In the genomic region with DNA sequence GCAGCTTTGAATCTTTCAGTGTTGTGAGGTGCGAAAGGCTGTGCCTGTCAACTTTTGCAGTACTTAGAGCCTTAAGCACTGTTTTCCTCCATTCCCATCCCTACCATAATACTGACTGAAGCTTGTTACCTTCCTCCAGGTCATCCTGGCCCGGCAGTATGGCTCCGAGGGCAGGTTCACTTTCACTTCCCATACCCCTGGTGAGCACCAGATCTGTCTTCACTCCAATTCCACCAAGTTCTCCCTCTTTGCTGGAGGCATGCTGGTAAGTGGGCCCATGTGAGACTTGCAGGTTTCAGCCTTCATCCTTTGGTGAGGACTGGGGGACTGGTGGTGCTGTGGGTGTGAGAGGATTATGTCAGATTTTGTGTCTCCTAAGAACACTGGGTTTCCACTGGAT, we compare ENCODE assay signal across 2 cellular contexts.
TF ChIP-seq lines count a peak whose summit lies in the region.

No MANE protein-coding gene starts in this region.

TF ChIP-seq in SK-N-SH, 30 proteins besides CTCF, POLR2A, EP300 and RAD21 (continued from another document):
- TF ChIP-seq, protein P1, sequence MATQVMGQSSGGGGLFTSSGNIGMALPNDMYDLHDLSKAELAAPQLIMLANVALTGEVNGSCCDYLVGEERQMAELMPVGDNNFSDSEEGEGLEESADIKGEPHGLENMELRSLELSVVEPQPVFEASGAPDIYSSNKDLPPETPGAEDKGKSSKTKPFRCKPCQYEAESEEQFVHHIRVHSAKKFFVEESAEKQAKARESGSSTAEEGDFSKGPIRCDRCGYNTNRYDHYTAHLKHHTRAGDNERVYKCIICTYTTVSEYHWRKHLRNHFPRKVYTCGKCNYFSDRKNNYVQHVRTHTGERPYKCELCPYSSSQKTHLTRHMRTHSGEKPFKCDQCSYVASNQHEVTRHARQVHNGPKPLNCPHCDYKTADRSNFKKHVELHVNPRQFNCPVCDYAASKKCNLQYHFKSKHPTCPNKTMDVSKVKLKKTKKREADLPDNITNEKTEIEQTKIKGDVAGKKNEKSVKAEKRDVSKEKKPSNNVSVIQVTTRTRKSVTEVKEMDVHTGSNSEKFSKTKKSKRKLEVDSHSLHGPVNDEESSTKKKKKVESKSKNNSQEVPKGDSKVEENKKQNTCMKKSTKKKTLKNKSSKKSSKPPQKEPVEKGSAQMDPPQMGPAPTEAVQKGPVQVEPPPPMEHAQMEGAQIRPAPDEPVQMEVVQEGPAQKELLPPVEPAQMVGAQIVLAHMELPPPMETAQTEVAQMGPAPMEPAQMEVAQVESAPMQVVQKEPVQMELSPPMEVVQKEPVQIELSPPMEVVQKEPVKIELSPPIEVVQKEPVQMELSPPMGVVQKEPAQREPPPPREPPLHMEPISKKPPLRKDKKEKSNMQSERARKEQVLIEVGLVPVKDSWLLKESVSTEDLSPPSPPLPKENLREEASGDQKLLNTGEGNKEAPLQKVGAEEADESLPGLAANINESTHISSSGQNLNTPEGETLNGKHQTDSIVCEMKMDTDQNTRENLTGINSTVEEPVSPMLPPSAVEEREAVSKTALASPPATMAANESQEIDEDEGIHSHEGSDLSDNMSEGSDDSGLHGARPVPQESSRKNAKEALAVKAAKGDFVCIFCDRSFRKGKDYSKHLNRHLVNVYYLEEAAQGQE (IDR thresholded peaks at IDR 0.05; ENCODE audit: low read depth, low read length), result no peak
- TF ChIP-seq SIN3A (IDR thresholded peaks at IDR 0.05; ENCODE audit: borderline replicate concordance, low read depth, low read length) (no peak), RXRA (IDR thresholded peaks at IDR 0.05; ENCODE audit: borderline replicate concordance, low read depth) (no peak), FOSL2 (IDR thresholded peaks at IDR 0.05; ENCODE audit: borderline replicate concordance, low read depth) (no peak), TCF12 (IDR thresholded peaks at IDR 0.05) (no peak), FOXJ3 (CRISPR knock-in tag; IDR thresholded peaks at IDR 0.05) (no peak), GABPA (IDR thresholded peaks at IDR 0.05; ENCODE audit: low read depth) (no peak), RFX5 (IDR thresholded peaks at IDR 0.05; ENCODE audit: low read length) (no peak), RCOR1 (IDR thresholded peaks at IDR 0.05; ENCODE audit: low read length) (no peak), MEF2A (IDR thresholded peaks at IDR 0.05; ENCODE audit: borderline replicate concordance, low read depth) (no peak)
- TF ChIP-seq, protein P2, sequence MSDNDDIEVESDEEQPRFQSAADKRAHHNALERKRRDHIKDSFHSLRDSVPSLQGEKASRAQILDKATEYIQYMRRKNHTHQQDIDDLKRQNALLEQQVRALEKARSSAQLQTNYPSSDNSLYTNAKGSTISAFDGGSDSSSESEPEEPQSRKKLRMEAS (IDR thresholded peaks at IDR 0.05; ENCODE audit: low read depth), result no peak
- TF ChIP-seq, protein P3, sequence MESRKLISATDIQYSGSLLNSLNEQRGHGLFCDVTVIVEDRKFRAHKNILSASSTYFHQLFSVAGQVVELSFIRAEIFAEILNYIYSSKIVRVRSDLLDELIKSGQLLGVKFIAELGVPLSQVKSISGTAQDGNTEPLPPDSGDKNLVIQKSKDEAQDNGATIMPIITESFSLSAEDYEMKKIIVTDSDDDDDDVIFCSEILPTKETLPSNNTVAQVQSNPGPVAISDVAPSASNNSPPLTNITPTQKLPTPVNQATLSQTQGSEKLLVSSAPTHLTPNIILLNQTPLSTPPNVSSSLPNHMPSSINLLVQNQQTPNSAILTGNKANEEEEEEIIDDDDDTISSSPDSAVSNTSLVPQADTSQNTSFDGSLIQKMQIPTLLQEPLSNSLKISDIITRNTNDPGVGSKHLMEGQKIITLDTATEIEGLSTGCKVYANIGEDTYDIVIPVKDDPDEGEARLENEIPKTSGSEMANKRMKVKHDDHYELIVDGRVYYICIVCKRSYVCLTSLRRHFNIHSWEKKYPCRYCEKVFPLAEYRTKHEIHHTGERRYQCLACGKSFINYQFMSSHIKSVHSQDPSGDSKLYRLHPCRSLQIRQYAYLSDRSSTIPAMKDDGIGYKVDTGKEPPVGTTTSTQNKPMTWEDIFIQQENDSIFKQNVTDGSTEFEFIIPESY (IDR thresholded peaks at IDR 0.05; ENCODE audit: borderline replicate concordance, low read depth), result no peak

TF ChIP-seq in SK-N-SH treated with all-trans-retinoic acid at 6 μM for 48 hours, 23 proteins besides CTCF, POLR2A, EP300 and RAD21 (continued from another document):
- TF ChIP-seq, protein P4, sequence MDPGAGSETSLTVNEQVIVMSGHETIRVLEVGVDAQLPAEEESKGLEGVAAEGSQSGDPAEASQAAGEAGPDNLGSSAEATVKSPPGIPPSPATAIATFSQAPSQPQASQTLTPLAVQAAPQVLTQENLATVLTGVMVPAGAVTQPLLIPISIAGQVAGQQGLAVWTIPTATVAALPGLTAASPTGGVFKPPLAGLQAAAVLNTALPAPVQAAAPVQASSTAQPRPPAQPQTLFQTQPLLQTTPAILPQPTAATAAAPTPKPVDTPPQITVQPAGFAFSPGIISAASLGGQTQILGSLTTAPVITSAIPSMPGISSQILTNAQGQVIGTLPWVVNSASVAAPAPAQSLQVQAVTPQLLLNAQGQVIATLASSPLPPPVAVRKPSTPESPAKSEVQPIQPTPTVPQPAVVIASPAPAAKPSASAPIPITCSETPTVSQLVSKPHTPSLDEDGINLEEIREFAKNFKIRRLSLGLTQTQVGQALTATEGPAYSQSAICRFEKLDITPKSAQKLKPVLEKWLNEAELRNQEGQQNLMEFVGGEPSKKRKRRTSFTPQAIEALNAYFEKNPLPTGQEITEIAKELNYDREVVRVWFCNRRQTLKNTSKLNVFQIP (CRISPR knock-in tag; IDR thresholded peaks at IDR 0.05; ENCODE audit: borderline replicate concordance, low read depth), result no peak
- no peak for TF ChIP-seq RARB (CRISPR knock-in tag; IDR thresholded peaks at IDR 0.05)
- TF ChIP-seq, protein P5, sequence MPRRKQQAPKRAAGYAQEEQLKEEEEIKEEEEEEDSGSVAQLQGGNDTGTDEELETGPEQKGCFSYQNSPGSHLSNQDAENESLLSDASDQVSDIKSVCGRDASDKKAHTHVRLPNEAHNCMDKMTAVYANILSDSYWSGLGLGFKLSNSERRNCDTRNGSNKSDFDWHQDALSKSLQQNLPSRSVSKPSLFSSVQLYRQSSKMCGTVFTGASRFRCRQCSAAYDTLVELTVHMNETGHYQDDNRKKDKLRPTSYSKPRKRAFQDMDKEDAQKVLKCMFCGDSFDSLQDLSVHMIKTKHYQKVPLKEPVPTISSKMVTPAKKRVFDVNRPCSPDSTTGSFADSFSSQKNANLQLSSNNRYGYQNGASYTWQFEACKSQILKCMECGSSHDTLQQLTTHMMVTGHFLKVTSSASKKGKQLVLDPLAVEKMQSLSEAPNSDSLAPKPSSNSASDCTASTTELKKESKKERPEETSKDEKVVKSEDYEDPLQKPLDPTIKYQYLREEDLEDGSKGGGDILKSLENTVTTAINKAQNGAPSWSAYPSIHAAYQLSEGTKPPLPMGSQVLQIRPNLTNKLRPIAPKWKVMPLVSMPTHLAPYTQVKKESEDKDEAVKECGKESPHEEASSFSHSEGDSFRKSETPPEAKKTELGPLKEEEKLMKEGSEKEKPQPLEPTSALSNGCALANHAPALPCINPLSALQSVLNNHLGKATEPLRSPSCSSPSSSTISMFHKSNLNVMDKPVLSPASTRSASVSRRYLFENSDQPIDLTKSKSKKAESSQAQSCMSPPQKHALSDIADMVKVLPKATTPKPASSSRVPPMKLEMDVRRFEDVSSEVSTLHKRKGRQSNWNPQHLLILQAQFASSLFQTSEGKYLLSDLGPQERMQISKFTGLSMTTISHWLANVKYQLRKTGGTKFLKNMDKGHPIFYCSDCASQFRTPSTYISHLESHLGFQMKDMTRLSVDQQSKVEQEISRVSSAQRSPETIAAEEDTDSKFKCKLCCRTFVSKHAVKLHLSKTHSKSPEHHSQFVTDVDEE (CRISPR knock-in tag; IDR thresholded peaks at IDR 0.05), result no peak
